In the genomic region with DNA sequence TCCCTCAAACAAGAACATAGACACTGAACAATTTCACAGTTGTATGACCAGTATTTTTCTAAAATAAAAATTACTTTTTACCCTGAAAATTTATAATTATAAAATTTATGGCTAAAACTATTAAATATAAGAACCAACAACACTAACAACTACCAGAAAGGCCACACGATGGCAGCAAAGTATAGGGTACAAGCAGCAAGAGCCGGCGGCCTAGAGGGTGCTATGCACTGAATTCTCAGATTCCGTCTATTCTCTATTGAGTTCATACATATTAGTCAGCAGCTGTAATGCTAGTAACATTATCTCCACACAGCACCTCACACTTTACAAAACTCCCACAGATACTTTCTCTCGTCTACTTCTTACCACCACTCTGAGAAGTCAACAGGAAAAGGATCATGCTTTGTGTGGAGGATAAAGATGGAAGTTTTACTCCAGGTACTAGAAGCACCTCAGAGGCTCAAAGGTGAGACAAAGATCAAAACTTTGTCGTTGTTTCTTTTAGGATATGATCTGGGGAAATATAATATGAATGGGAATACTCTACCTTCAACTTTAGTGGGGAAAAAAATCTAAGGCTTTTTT, we compare ENCODE assay signal across 8 cellular contexts.
A peak's percentile ranks its signal among the peaks of the same experiment; 100 is the strongest.
DNase-seq lines count a peak whose midpoint lies in the region; ATAC-seq and TF ChIP-seq lines count a peak whose summit lies in the region.

No MANE protein-coding gene starts in this region.

- no peak overlapping the region for H3K9ac ChIP-seq in NT2/D1 (ENCODE audit: insufficient read length, low read depth)

- H3K4me1 Mint-ChIP-seq in naive thymus-derived CD8-positive, alpha-beta T cell, result peaks cover 0 to 10% (median 5%) of the 10 kb centered on the region in 4 donors

- H3K27ac Mint-ChIP-seq in naive thymus-derived CD8-positive, alpha-beta T cell, result no peak overlapping the region

- peak; percentile 92 for ATAC-seq in GM21526 (IDR thresholded peaks at IDR 0.05; ENCODE audit: low FRiP score, unreplicated experiment)
- ATAC-seq in naive thymus-derived CD8-positive, alpha-beta T cell, result peak in 1 of 2 donors; percentile 52

- H3K27me3 ChIP-seq in NT2/D1 (ENCODE audit: insufficient read depth, insufficient read length) (peaks cover 13% of the 10 kb centered on the region), testis (no peaks in the 10 kb centered on the region)

- no peak overlapping the region for H3K27ac ChIP-seq in testis

- H3K36me3 Mint-ChIP-seq in naive thymus-derived CD8-positive, alpha-beta T cell, result no peaks in the 10 kb centered on the region

- no peaks in the 10 kb centered on the region for H3K9me3 Mint-ChIP-seq in naive thymus-derived CD8-positive, alpha-beta T cell

- TF ChIP-seq POLR2A in erythroblast (IDR thresholded peaks at IDR 0.05; ENCODE audit: low read length) (no peak), testis (IDR thresholded peaks at IDR 0.05) (no peak)

- intact Hi-C loops in testis (cut with DNase I; ENCODE audit: low total_unique reads), result loop anchor here (10.0 kb wide), 1 partner anchor 238 kb away; no protein-coding TSS in a partner anchor

- peak; percentile 81 for DNase-seq in DMS53 (lab: John Stamatoyannopoulos, UW)
- peak; percentile 58 for DNase-seq in HuH-7 (ENCODE audit: low spot score)
- DNase-seq in NT2/D1 (ENCODE audit: low read depth, low spot score), result peak; percentile 62
- DNase-seq in activated CD8-positive, alpha-beta memory T cell treated with anti-CD3 and anti-CD28 coated beads, Interleukin-2, amount 50 U/mL, for 4 hours, result peak; percentile 31
- peak; percentile 65 to 79 for DNase-seq in erythroblast (lab: John Stamatoyannopoulos, UW)
- peak; percentile 13 to 66 (median 31) for DNase-seq in naive thymus-derived CD8-positive, alpha-beta T cell
- DNase-seq in testis, result peak; percentile 92

- H3K27me3 Mint-ChIP-seq in naive thymus-derived CD8-positive, alpha-beta T cell, result peaks cover 7 to 42% (median 15%) of the 10 kb centered on the region in 5 donors

- no peaks in the 10 kb centered on the region for H3K36me3 ChIP-seq in NT2/D1 (ENCODE audit: insufficient read depth, insufficient read length, low read length)
- H3K36me3 ChIP-seq in testis (ENCODE audit: low read depth, missing control alignments), result no peaks in the 10 kb centered on the region

- TF ChIP-seq CTCF in testis (IDR thresholded peaks at IDR 0.05), result peak; percentile 58 to 71 (median 68)

- no peaks in the 10 kb centered on the region for H3K9me3 ChIP-seq in NT2/D1 (ENCODE audit: insufficient read depth, low read length)
- H3K9me3 ChIP-seq in testis, result no peaks in the 10 kb centered on the region

- POLR2A ChIA-PET in naive thymus-derived CD8-positive, alpha-beta T cell (lab: Charles Lee), result no interaction called here

- H3K4me3 Mint-ChIP-seq in naive thymus-derived CD8-positive, alpha-beta T cell, result no peak overlapping the region

- WGBS in testis, 2 donors, result 19 to 21% methylated on average over 6 of the region's 6 CpGs

- H3K4me3 ChIP-seq in NT2/D1 (ENCODE audit: insufficient read length, low read depth) (no peak overlapping the region), testis (no peak overlapping the region)

- H3K4me1 ChIP-seq in NT2/D1 (ENCODE audit: insufficient read depth, insufficient read length) (no peaks in the 10 kb centered on the region), testis (no peaks in the 10 kb centered on the region)

Comparison
In these comparisons a context has a peak if more than half of its experiments do, and no peak if none do; other contexts are left out.
1. DNase-seq: peak in every context shown above with its lines; median percentile 92 in testis; 81 in DMS53; 72 in erythroblast; 62 in NT2/D1; 58 in HuH-7; 31 in activated CD8-positive, alpha-beta memory T cell treated with anti-CD3 and anti-CD28 coated beads, Interleukin-2, amount 50 U/mL, for 4 hours; 31 in naive thymus-derived CD8-positive, alpha-beta T cell.